ENCODE assay signal across 10 cellular contexts in the genomic region with DNA sequence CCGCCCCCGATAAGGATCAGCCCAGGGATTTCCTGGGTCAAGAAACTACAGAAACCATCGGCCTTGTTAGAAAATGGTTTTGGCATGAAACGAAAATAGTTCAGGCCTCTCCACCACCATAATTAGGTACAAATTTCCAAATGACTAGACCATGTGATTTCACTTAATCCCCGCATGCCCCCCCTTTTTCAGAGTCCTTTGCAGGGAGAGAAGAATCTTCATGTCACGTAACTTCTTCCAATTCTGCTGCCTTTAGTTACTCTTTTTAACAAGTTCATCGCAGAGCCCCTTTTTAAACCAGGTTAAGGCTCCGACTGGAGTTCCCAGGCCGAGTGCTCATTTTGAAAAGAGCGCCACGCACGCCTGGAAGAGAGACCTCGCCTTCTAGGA. TPM values are rescaled to one million over a fixed set of nuclear protein-coding genes. Genes with fewer than 3 reads are reported as not detected.
A peak's percentile ranks its signal among the peaks of the same experiment; 100 is the strongest.
DNase-seq lines count a peak whose midpoint lies in the region; ATAC-seq, FAIRE-seq and TF ChIP-seq lines count a peak whose summit lies in the region.
"Had no signal": no experiment of that assay in that cellular context is flagged by ENCODE, and none has a peak within 500 bp of the region (broad histone marks: within the 10 kb centered on the region; RNA-seq: fewer than 3 reads in every experiment).

No MANE protein-coding gene starts in this region.

- no peak for DNase-seq in A549 (ENCODE audit: low read depth in 1 of 2, low spot score in 1 of 2)
- no peak for DNase-seq in NT2/D1 (ENCODE audit: low read depth, low spot score)
- DNase-seq in epithelial cell of esophagus (ENCODE audit: low read depth): no peak
- peak; percentile 51 for DNase-seq in neural progenitor cell (ENCODE audit: low spot score)
- DNase-seq in stimulated activated CD4-positive, alpha-beta T cell treated with anti-CD3 and anti-CD28 coated beads, Interleukin-12 subunit alpha, Interleukin-12 subunit beta, amount 100 ng/mL, for 4 hours: no peak
- no peak for DNase-seq in effector CD8-positive, alpha-beta T cell (lab: John Stamatoyannopoulos, UW)
- no peak for DNase-seq in endothelial cell (ENCODE audit: low spot score)
- DNase-seq in T-helper 1 cell: no peak
- DNase-seq: stimulated activated CD4-positive, alpha-beta T cell treated with anti-CD3 and anti-CD28 coated beads, Interleukin-1b, Interleukin-23, amount 100 ng/mL, for 48 hours had no signal

- H3K36me3 Mint-ChIP-seq in neural progenitor cell (no peaks in the 10 kb centered on the region), endothelial cell (ENCODE audit: low read depth, unreplicated experiment) (peaks cover 4% of the 10 kb centered on the region)

- WGBS in A549 (ENCODE audit: missing lambda C conversion rate): 88% methylated on average over 12 of the region's 13 CpGs

- no peak for ATAC-seq in A549

- no peak for TF ChIP-seq EP300 in A549 (IDR thresholded peaks at IDR 0.05)

- no peak for TF ChIP-seq POLR2A in A549 (IDR thresholded peaks at IDR 0.05; ENCODE audit: low read length)

- TF ChIP-seq CTCF in A549 (IDR thresholded peaks at IDR 0.05): no peak
- no peak for TF ChIP-seq CTCF in epithelial cell of esophagus (IDR thresholded peaks at IDR 0.05; ENCODE audit: insufficient read depth, low read depth, low read length, missing control alignments)
- TF ChIP-seq CTCF in neural progenitor cell (IDR thresholded peaks at IDR 0.05): no peak
- TF ChIP-seq CTCF in endothelial cell (IDR thresholded peaks at IDR 0.05; ENCODE audit: unreplicated experiment): no peak

- H3K9me3 Mint-ChIP-seq in neural progenitor cell: no peaks in the 10 kb centered on the region
- H3K9me3 Mint-ChIP-seq in endothelial cell (ENCODE audit: unreplicated experiment): no peaks in the 10 kb centered on the region

- FAIRE-seq in A549 (lab: Jason Lieb, UNC): no peak

- H3F3A ChIP-seq in neural progenitor cell (ENCODE audit: low read depth): peaks cover 54% of the 10 kb centered on the region

- H3K27me3 Mint-ChIP-seq in neural progenitor cell (ENCODE audit: insufficient read depth, low read depth): peaks cover 42% of the 10 kb centered on the region
- peaks cover 15% of the 10 kb centered on the region for H3K27me3 Mint-ChIP-seq in endothelial cell (ENCODE audit: unreplicated experiment)

- H2AFZ ChIP-seq in neural progenitor cell (replicated peaks): no peak overlapping the region

- H3K9me3 ChIP-seq in A549: no peaks in the 10 kb centered on the region
- H3K9me3 ChIP-seq in NT2/D1 (ENCODE audit: insufficient read depth, low read length): no peaks in the 10 kb centered on the region
- H3K9me3 ChIP-seq in neural progenitor cell (ENCODE audit: low read depth): no peaks in the 10 kb centered on the region

- H3K4me3 ChIP-seq in A549 (no peak overlapping the region; the same call in 1 of the 3 replicates), NT2/D1 (ENCODE audit: insufficient read length, low read depth) (peak overlapping the region; percentile 89), epithelial cell of esophagus (ENCODE audit: low read length) (peak overlapping the region; percentile 32), neural progenitor cell (peak overlapping the region; percentile 62)

- H3K9ac ChIP-seq in NT2/D1 (ENCODE audit: insufficient read length, low read depth) (peak overlapping the region; percentile 98), neural progenitor cell (no peak overlapping the region)

- peaks cover 7% of the 10 kb centered on the region for H3K79me2 ChIP-seq in neural progenitor cell (ENCODE audit: low read depth)

- H3K27me3 ChIP-seq in NT2/D1 (ENCODE audit: insufficient read depth, insufficient read length): peaks cover 8% of the 10 kb centered on the region
- peaks cover 59% of the 10 kb centered on the region for H3K27me3 ChIP-seq in neural progenitor cell

- H3K27ac ChIP-seq in A549 (peak overlapping the region in 1 of 2 experiments; percentile 94; a peak in 3 of 6 replicates), neural progenitor cell (no peak overlapping the region)
- H3K27ac ChIP-seq: C4-2B had no signal

- H4K20me1 ChIP-seq in neural progenitor cell (ENCODE audit: low read depth): peaks cover 32% of the 10 kb centered on the region

- H3K4me1 ChIP-seq in A549: peaks cover 28% of the 10 kb centered on the region
- H3K4me1 ChIP-seq in NT2/D1 (ENCODE audit: insufficient read depth, insufficient read length): peaks cover 39% of the 10 kb centered on the region
- H3K4me1 ChIP-seq in neural progenitor cell: peaks cover 39% of the 10 kb centered on the region

- H3K27ac Mint-ChIP-seq in neural progenitor cell: no peak overlapping the region
- H3K27ac Mint-ChIP-seq in endothelial cell (ENCODE audit: unreplicated experiment): no peak overlapping the region

- CTCF ChIA-PET in A549 (lab: Yijun Ruan, JAX): interaction anchor here (2.0 to 3.2 kb wide), 2 partner anchors 120 to 184 kb away, joined by 7 to 19 read pairs; no protein-coding TSS in a partner anchor

- H3K4me2 ChIP-seq in A549 (peak overlapping the region; percentile 99), neural progenitor cell (peak overlapping the region; percentile 97)

- H3K4me3 Mint-ChIP-seq in neural progenitor cell (peak overlapping the region; percentile 59), endothelial cell (ENCODE audit: unreplicated experiment) (no peak overlapping the region)

- POLR2A ChIA-PET in A549 (lab: Yijun Ruan, JAX): no interaction called here

- H3K36me3 ChIP-seq in NT2/D1 (ENCODE audit: insufficient read depth, insufficient read length, low read length): peaks cover 47% of the 10 kb centered on the region
- no peaks in the 10 kb centered on the region for H3K36me3 ChIP-seq in neural progenitor cell

- H3K4me1 Mint-ChIP-seq in neural progenitor cell: peaks cover 16% of the 10 kb centered on the region
- peaks cover 5% of the 10 kb centered on the region for H3K4me1 Mint-ChIP-seq in endothelial cell (ENCODE audit: unreplicated experiment)

- TF ChIP-seq RAD21 in A549 (conservative IDR thresholded peaks at IDR 0.05 in 1 of 2, IDR thresholded peaks at IDR 0.05 in 1 of 2): no peak

TF ChIP-seq in A549, 52 proteins besides CTCF, POLR2A, EP300 and RAD21:
- TF ChIP-seq ZSCAN20 (CRISPR knock-in tag; IDR thresholded peaks at IDR 0.05) (no peak), MAFK (IDR thresholded peaks at IDR 0.05; ENCODE audit: partially characterized antibody) (no peak), CHD4 (IDR thresholded peaks at IDR 0.05; ENCODE audit: borderline replicate concordance) (no peak), HEYL (CRISPR knock-in tag; IDR thresholded peaks at IDR 0.05) (no peak), EHMT2 (IDR thresholded peaks at IDR 0.05; ENCODE audit: low read depth) (no peak)
- TF ChIP-seq, protein P1, sequence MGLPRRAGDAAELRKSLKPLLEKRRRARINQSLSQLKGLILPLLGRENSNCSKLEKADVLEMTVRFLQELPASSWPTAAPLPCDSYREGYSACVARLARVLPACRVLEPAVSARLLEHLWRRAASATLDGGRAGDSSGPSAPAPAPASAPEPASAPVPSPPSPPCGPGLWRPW (IDR thresholded peaks at IDR 0.05): no peak
- TF ChIP-seq, protein P2, sequence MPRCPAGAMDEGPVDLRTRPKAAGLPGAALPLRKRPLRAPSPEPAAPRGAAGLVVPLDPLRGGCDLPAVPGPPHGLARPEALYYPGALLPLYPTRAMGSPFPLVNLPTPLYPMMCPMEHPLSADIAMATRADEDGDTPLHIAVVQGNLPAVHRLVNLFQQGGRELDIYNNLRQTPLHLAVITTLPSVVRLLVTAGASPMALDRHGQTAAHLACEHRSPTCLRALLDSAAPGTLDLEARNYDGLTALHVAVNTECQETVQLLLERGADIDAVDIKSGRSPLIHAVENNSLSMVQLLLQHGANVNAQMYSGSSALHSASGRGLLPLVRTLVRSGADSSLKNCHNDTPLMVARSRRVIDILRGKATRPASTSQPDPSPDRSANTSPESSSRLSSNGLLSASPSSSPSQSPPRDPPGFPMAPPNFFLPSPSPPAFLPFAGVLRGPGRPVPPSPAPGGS (IDR thresholded peaks at IDR 0.05): no peak
- TF ChIP-seq, protein P3, sequence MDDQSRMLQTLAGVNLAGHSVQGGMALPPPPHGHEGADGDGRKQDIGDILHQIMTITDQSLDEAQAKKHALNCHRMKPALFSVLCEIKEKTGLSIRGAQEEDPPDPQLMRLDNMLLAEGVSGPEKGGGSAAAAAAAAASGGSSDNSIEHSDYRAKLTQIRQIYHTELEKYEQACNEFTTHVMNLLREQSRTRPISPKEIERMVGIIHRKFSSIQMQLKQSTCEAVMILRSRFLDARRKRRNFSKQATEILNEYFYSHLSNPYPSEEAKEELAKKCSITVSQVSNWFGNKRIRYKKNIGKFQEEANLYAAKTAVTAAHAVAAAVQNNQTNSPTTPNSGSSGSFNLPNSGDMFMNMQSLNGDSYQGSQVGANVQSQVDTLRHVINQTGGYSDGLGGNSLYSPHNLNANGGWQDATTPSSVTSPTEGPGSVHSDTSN (IDR thresholded peaks at IDR 0.05): no peak

RNA-seq across cellular contexts. Expression of gene PDGFA, which starts 3.4 kb away (rescaled TPM):
- polyA plus RNA-seq in A549 (2011; rRNA removed): 11.3 and 12.8 TPM in 2 replicates
- 7.4 and 8.4 TPM in 2 replicates for polyA plus RNA-seq in A549 (2012; cell fraction: cytosol; rRNA removed)
- polyA plus RNA-seq in A549 (2012; cell fraction: nucleus; rRNA removed): 8.7 and 12.6 TPM in 2 replicates
- polyA plus RNA-seq in A549 (2017; fragmentation: RNase III; extraction: RNeasy Plus Mini Kit Qiagen cat#74134 plus additional on column Dnase treatment): 14.2 to 16.3 TPM (median 14.9 TPM) in 3 replicates
- 34.7 and 41.5 TPM in 2 replicates for polyA minus RNA-seq in A549 (2011; rRNA and poly(A)+ RNA removed)
- 9.8 and 13.7 TPM in 2 replicates for total RNA-seq in neural progenitor cell (ENCODE audit: low replicate concordance)
- total RNA-seq in endothelial cell (ENCODE audit: unreplicated experiment): 0.85 TPM
